Comparison of ENCODE assay signal across 8 cellular contexts in the genomic region with DNA sequence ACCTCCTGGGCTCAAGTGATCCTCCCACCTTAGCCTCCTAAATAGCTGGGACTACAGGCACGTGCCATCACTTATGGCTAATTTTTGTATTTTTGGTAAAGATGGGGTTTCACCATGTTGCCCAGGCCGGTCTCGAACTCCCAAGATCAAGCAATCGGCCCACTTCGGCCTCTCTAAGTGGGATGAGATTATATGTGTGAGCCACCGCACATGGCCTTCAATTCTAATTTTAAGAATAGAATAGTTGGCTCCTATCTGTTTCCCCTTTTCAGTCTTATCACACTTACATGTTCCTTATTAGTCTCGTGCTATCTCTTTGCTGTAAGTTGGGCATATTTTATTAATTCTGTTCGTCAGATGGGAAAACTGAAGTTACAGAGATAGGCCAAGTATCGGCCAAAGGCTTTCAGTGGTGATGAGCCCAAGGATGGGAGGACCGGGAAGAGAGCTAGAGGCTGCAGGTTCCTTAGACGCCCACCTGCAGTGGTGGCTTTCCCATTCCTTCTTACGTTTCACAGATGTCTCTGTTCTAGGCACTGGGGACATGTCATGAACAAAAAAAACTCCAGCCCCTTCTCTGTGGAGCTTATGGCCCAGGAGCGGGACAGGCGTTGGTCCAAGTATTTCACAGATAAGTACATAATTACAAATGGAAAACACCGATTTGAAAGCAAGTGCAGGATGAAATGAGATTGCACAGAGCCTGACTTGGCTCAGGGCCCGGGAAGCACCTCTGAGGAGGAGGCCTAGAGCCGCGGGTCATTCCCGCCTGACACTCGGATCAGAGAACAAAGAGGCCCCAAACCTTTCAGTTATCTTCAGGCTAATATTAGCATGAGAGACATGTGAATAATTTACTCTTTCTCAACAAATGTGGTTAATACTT.
DNase-seq lines count a peak whose midpoint lies in the region; ATAC-seq, FAIRE-seq and TF ChIP-seq lines count a peak whose summit lies in the region.

No MANE protein-coding gene starts in this region.

- no peak for TF ChIP-seq RAD21 in K562 (CRISPR knock-in tag; conservative IDR thresholded peaks at IDR 0.05 in 1 of 2, IDR thresholded peaks at IDR 0.05 in 1 of 2)

- no peaks in the 10 kb centered on the region for H3K36me3 ChIP-seq in K562 (ENCODE audit: control insufficient read depth, insufficient read depth, low read length)
- no peaks in the 10 kb centered on the region for H3K36me3 ChIP-seq in muscle layer of duodenum (ENCODE audit: control insufficient read depth in 1 of 2, insufficient read depth in 2 of 2, low read length in 2 of 2)

- intact Hi-C loops in K562 (cut with micrococcal nuclease) = no loop called here

- ATAC-seq in GM19468 (IDR thresholded peaks at IDR 0.05; ENCODE audit: extremely low read depth, unreplicated experiment) (peak; percentile 26), K562 (no peak), foreskin keratinocyte (no peak)

- no peak overlapping the region for H3K9ac ChIP-seq in K562 (ENCODE audit: insufficient read depth in 1 of 2, low read depth in 2 of 2, low read length in 2 of 2)

- H3K79me2 ChIP-seq in K562 (ENCODE audit: control insufficient read depth, insufficient read depth, low read length) = no peaks in the 10 kb centered on the region

- no peaks in the 10 kb centered on the region for H3K9me1 ChIP-seq in K562 (ENCODE audit: control insufficient read depth, insufficient read depth, low read length)

- peak; percentile 73 for DNase-seq in NCI-H1436 treated with DMSO at 0.1 percent for 48 hours (lab: John Stamatoyannopoulos, UW)
- peak in 1 of 4 experiments; percentile 8 for DNase-seq in K562 (ENCODE audit: extremely low read depth in 1 of 4, low spot score in 3 of 4)
- DNase-seq in T1000 (lab: John Stamatoyannopoulos, UW) = no peak
- DNase-seq in foreskin keratinocyte = no peak
- DNase-seq in putamen (ENCODE audit: low spot score) = no peak
- no peak for DNase-seq in HuH-7.5 (ENCODE audit: low spot score)

- no peak for TF ChIP-seq CTCF in K562 (IDR thresholded peaks at IDR 0.05 in 2 of 3, conservative IDR thresholded peaks at IDR 0.05 in 1 of 3; ENCODE audit: insufficient read depth in 2 of 3, low read depth in 1 of 3, low read length in 3 of 3)
- no peak for TF ChIP-seq CTCF in foreskin keratinocyte (conservative IDR thresholded peaks at IDR 0.05)

- 0 out of 2 replicates have a peak, but pooled peaks cover 6% of the 10 kb centered on the region for H4K20me1 ChIP-seq in K562 (replicated peaks; ENCODE audit: control insufficient read depth, insufficient read depth, low read length)

- CTCF ChIA-PET in K562 (lab: Yijun Ruan, JAX; ENCODE audit: low intra/inter-chr PET ratio) = no interaction called here

- peaks cover 2 to 22% of the 10 kb centered on the region in 2 experiments; a peak in 2 of 5 replicates for H3K27me3 ChIP-seq in K562 (ENCODE audit: control insufficient read depth in 2 of 2, insufficient read depth in 2 of 2, low read length in 2 of 2)
- no peaks in the 10 kb centered on the region for H3K27me3 ChIP-seq in muscle layer of duodenum (ENCODE audit: low read depth, low read length)
- no peaks in the 10 kb centered on the region for H3K27me3 ChIP-seq in foreskin keratinocyte

- H3K4me3 ChIP-seq in K562 = no peak overlapping the region
- H3K4me3 ChIP-seq in muscle layer of duodenum (ENCODE audit: low read depth in 1 of 2, low read length in 2 of 2) = peak overlapping the region in 1 of 2 donors; percentile 23

- in situ Hi-C loops in K562 (cut with MboI) = no loop called here

- no peak for TF ChIP-seq EP300 in K562 (IDR thresholded peaks at IDR 0.05; ENCODE audit: low read length)

- POLR2A ChIA-PET in K562 (lab: Yijun Ruan, JAX) = interaction anchor here (0.6 kb wide), 1 partner anchor 214 kb away, joined by 3 read pairs; no protein-coding TSS in a partner anchor

- BruUV-seq in K562 (replicated peaks; lab: Mats Ljungman, UMichigan) = no TSS peak

- no peaks in the 10 kb centered on the region for H3K9me3 ChIP-seq in K562 (replicated peaks; ENCODE audit: control insufficient read depth, insufficient read depth, low read depth, low read length)
- no peaks in the 10 kb centered on the region for H3K9me3 ChIP-seq in muscle layer of duodenum (ENCODE audit: control insufficient read depth in 1 of 2, low read length in 2 of 2)

- H3K4me1 ChIP-seq in K562 (replicated peaks in 1 of 2; ENCODE audit: control insufficient read depth in 2 of 2, insufficient read depth in 2 of 2, low read length in 2 of 2) (peaks cover 4% of the 10 kb centered on the region in 2 experiments; a peak in 4 of 5 replicates), muscle layer of duodenum (ENCODE audit: control insufficient read depth in 1 of 2, insufficient read depth in 2 of 2, low read length in 2 of 2) (peaks cover 14 to 20% of the 10 kb centered on the region in 2 donors), foreskin keratinocyte (no peaks in the 10 kb centered on the region)

- no peak for TF ChIP-seq POLR2A in K562 (conservative IDR thresholded peaks at IDR 0.05)

- H2AFZ ChIP-seq in K562 (ENCODE audit: low read depth, low read length) = no peak overlapping the region

- H3K27ac ChIP-seq in K562 (ENCODE audit: extremely low read depth, low read depth, low read length) (no peak overlapping the region), muscle layer of duodenum (ENCODE audit: low read length) (peak overlapping the region; percentile 92), foreskin keratinocyte (no peak overlapping the region)

- 14% methylated on average over 20 of the region's 20 CpGs for WGBS in K562 (ENCODE audit: insufficient coverage, low coverage, missing lambda C conversion rate)

- no peak for FAIRE-seq in K562 (lab: Jason Lieb, UNC)

- no peak overlapping the region for H3K4me2 ChIP-seq in K562 (ENCODE audit: insufficient read depth, low read length)

TF ChIP-seq in K562, 482 proteins besides CTCF, POLR2A, EP300 and RAD21:
- TF ChIP-seq KLF10 (CRISPR knock-in tag; IDR thresholded peaks at IDR 0.05) (no peak), MECOM (CRISPR knock-in tag; IDR thresholded peaks at IDR 0.05) (no peak), NFIC (IDR thresholded peaks at IDR 0.05) (peak; percentile 7)
- TF ChIP-seq, protein P1, sequence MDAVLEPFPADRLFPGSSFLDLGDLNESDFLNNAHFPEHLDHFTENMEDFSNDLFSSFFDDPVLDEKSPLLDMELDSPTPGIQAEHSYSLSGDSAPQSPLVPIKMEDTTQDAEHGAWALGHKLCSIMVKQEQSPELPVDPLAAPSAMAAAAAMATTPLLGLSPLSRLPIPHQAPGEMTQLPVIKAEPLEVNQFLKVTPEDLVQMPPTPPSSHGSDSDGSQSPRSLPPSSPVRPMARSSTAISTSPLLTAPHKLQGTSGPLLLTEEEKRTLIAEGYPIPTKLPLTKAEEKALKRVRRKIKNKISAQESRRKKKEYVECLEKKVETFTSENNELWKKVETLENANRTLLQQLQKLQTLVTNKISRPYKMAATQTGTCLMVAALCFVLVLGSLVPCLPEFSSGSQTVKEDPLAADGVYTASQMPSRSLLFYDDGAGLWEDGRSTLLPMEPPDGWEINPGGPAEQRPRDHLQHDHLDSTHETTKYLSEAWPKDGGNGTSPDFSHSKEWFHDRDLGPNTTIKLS (IDR thresholded peaks at IDR 0.05; ENCODE audit: borderline replicate concordance, low read depth) = no peak
